Comparison of ENCODE assay signal across 8 cellular contexts in genomic region chr16:88242312-88243284, GRCh38.
A peak's percentile ranks its signal among the peaks of the same experiment; 100 is the strongest.
DNase-seq lines count a peak whose midpoint lies in the region; ATAC-seq, FAIRE-seq and TF ChIP-seq lines count a peak whose summit lies in the region.
"Not testable (repeated sequence)": the region's sequence is repeated elsewhere in the genome, so short reads cannot be mapped to it uniquely, and the experiment has no call there.

No MANE protein-coding gene starts in this region.

- H3K9me3 ChIP-seq in mammary epithelial cell (replicated peaks; ENCODE audit: insufficient read depth, low read length); vagina: not testable (repeated sequence)

- not testable (repeated sequence) for TF ChIP-seq CTCF in mammary epithelial cell (conservative IDR thresholded peaks at IDR 0.05 in 1 of 2, IDR thresholded peaks at IDR 0.05 in 1 of 2; ENCODE audit: extremely low read depth in 1 of 2, insufficient read depth in 1 of 2, low read depth in 1 of 2, low read length in 2 of 2); vagina (IDR thresholded peaks at IDR 0.05)

- in situ Hi-C loops in mammary epithelial cell (cut with MboI; ENCODE audit: low sequenced_read_pairs in 2 of 2), result not testable (repeated sequence)

- CTCF ChIA-PET in mammary epithelial cell (lab: Charles Lee; ENCODE audit: low non-redundant PET), result not testable (repeated sequence)

- peak; percentile 85 for FAIRE-seq in HTR-8/SVneo (lab: Jason Lieb, UNC)

- DNase-seq in EH (ENCODE audit: low read depth), result peak; percentile 99
- DNase-seq in HTR-8/SVneo (ENCODE audit: insufficient read length, low spot score); vagina (ENCODE audit: extremely low spot score in 2 of 2): not testable (repeated sequence)
- DNase-seq in mammary epithelial cell, result peak; percentile 83
- DNase-seq in fibroblast of peridontal ligament (ENCODE audit: extremely low read depth), result peak; percentile 89
- peak; percentile 96 for DNase-seq in kidney tubule cell (ENCODE audit: low spot score)
- peak; percentile 80 for DNase-seq in pulmonary artery endothelial cell (ENCODE audit: low read depth, low spot score)

- not testable (repeated sequence) for H3K27me3 ChIP-seq in mammary epithelial cell (ENCODE audit: insufficient read depth, low read length); vagina

- not testable (repeated sequence) for TF ChIP-seq POLR2A in vagina (IDR thresholded peaks at IDR 0.05)

- H3K4me3 ChIP-seq in mammary epithelial cell (replicated peaks in 1 of 3; ENCODE audit: insufficient read depth in 1 of 3, low read depth in 2 of 3, low read length in 3 of 3); vagina: not testable (repeated sequence)

- intact Hi-C loops in mammary epithelial cell (cut with micrococcal nuclease), result loop anchor here (5.0 kb wide), 1 partner anchor 90 kb away; no protein-coding TSS in a partner anchor
- intact Hi-C loops in vagina (cut with DNase I), result not testable (repeated sequence)

- peak; percentile 12 for ATAC-seq in SK-N-SH treated with all-trans-retinoic acid at 6 μM for 48 hours

- H2AFZ ChIP-seq in mammary epithelial cell (ENCODE audit: low read depth, low read length), result not testable (repeated sequence)

- not testable (repeated sequence) for H3K36me3 ChIP-seq in mammary epithelial cell (ENCODE audit: insufficient read depth, low read length); vagina

- not testable (repeated sequence) for BruUV-seq in mammary epithelial cell (replicated peaks; lab: Mats Ljungman, UMichigan)

- H3K4me1 ChIP-seq in mammary epithelial cell (ENCODE audit: insufficient read depth, low read length), result peaks cover 53% of the 10 kb centered on the region
- peaks cover 53% of the 10 kb centered on the region for H3K4me1 ChIP-seq in vagina

- dilution Hi-C loops in mammary epithelial cell (cut with HindIII; ENCODE audit: low sequenced_read_pairs), result not testable (repeated sequence)

- not testable (repeated sequence) for H3K9ac ChIP-seq in mammary epithelial cell (ENCODE audit: insufficient read depth, low read length)

- 54% methylated on average over 14 of the region's 18 CpGs for WGBS in mammary epithelial cell (ENCODE audit: low coverage, missing lambda C conversion rate)

- H3K79me2 ChIP-seq in mammary epithelial cell (ENCODE audit: insufficient read depth, low read length), result not testable (repeated sequence)

- peak overlapping the region; percentile 19 for H3K4me2 ChIP-seq in mammary epithelial cell (ENCODE audit: insufficient read depth, low read depth, low read length)

- not testable (repeated sequence) for H4K20me1 ChIP-seq in mammary epithelial cell (ENCODE audit: insufficient read depth, low read length)

- H3K27ac ChIP-seq in mammary epithelial cell (ENCODE audit: insufficient read depth, low read depth, low read length) (peak overlapping the region; percentile 57), vagina (peak overlapping the region; percentile 82)
